Comparison of ENCODE assay signal across 8 cellular contexts in genomic region chr19:18167975-18168645, GRCh38. TPM values are rescaled to one million over a fixed set of nuclear protein-coding genes. Genes with fewer than 3 reads are reported as not detected.
DNase-seq lines count a peak whose midpoint lies in the region; ATAC-seq, FAIRE-seq and TF ChIP-seq lines count a peak whose summit lies in the region.

No MANE protein-coding gene starts in this region.

- no peak overlapping the region for H3K4ac ChIP-seq in H1 (replicated peaks; ENCODE audit: insufficient read length, low read depth, low read length)

- DNase-seq in NCI-H146 (lab: John Stamatoyannopoulos, UW) (peak; percentile 34), NCI-H146 treated with DMSO at 0.1 percent for 48 hours (lab: John Stamatoyannopoulos, UW; ENCODE audit: unreplicated experiment) (no peak), LNCaP clone FGC (ENCODE audit: low read depth) (no peak), H1 (ENCODE audit: low read depth in 1 of 2, low spot score in 2 of 2) (peak in 1 of 2 experiments; percentile 84)
- peak; percentile 46 to 59 for DNase-seq in activated CD4-positive, alpha-beta T cell treated with anti-CD3 and anti-CD28 coated beads, Interleukin-2, amount 50 U/mL, for 4 hours

- H4K8ac ChIP-seq in H1 (ENCODE audit: extremely low read depth, insufficient read depth, low read length): no peak overlapping the region; the same call in 1 of the 2 replicates

- peaks cover 0 to under 1% (median 0%) of the 10 kb centered on the region in 4 experiments; a peak in 2 of 7 replicates for H3K4me1 ChIP-seq in H1 (replicated peaks in 1 of 4; ENCODE audit: control insufficient read depth in 3 of 4, insufficient read depth in 4 of 4, low read length in 3 of 4)

- H2AFZ ChIP-seq in H1 (ENCODE audit: low read length) (no peak overlapping the region), neural cell (ENCODE audit: low read depth, low read length) (no peak overlapping the region)

- no peak for TF ChIP-seq POLR2A in H1 (IDR thresholded peaks at IDR 0.05; ENCODE audit: control extremely low read depth in 1 of 2, low read depth in 2 of 2, low read length in 2 of 2)

- H3K9ac ChIP-seq in H1 (replicated peaks in 1 of 4; ENCODE audit: extremely low read depth in 1 of 4, low read depth in 3 of 4, low read length in 3 of 4) (no peak overlapping the region), neural cell (ENCODE audit: low read length) (no peak overlapping the region)

- TF ChIP-seq EP300 in H1 (IDR thresholded peaks at IDR 0.05; ENCODE audit: borderline replicate concordance in 1 of 2, low read depth in 2 of 2, low read length in 2 of 2): no peak
- no peak for TF ChIP-seq EP300 in neural cell (conservative IDR thresholded peaks at IDR 0.05; ENCODE audit: poor library complexity, severe bottlenecking)

- H3K4me2 ChIP-seq in H1 (ENCODE audit: insufficient read depth in 1 of 2, low read depth in 2 of 2, low read length in 2 of 2): no peak overlapping the region
- H3K4me2 ChIP-seq in neural cell (ENCODE audit: low read length): no peak overlapping the region

- no peak overlapping the region for H3K23ac ChIP-seq in H1 (ENCODE audit: insufficient read length)

- H3K79me1 ChIP-seq in H1 (ENCODE audit: low read depth, low read length): no peaks in the 10 kb centered on the region

- no peak overlapping the region for H3K14ac ChIP-seq in H1 (ENCODE audit: insufficient read length)

- POLR2A ChIA-PET in H1 (lab: Charles Lee; ENCODE audit: partially characterized antibody): interaction anchor here (0.6 to 1.5 kb wide), 7 partner anchors 19 to 558 kb away, joined by 3 to 4 read pairs (median 3); no protein-coding TSS in a partner anchor

- ATAC-seq in GM18873 (IDR thresholded peaks at IDR 0.05; ENCODE audit: low FRiP score, unreplicated experiment): no peak
- no peak for ATAC-seq in GM18858 (IDR thresholded peaks at IDR 0.05; ENCODE audit: unreplicated experiment)

- H3K79me2 ChIP-seq in H1 (ENCODE audit: control insufficient read depth in 1 of 2, insufficient read depth in 2 of 2, low read length in 2 of 2) (no peaks in the 10 kb centered on the region), neural cell (replicated peaks; ENCODE audit: insufficient read depth, low read length) (no peaks in the 10 kb centered on the region)

- no peak overlapping the region for H2AK5ac ChIP-seq in H1 (ENCODE audit: low read depth, low read length)

- peaks cover 9 to 29% (median 17%) of the 10 kb centered on the region in 4 experiments; a peak in 7 of 8 replicates for H3K36me3 ChIP-seq in H1 (ENCODE audit: control insufficient read depth in 2 of 4, insufficient read depth in 4 of 4, low read length in 3 of 4)
- H3K36me3 ChIP-seq in neural cell (ENCODE audit: insufficient read depth, low read length): no peaks in the 10 kb centered on the region

- no peak overlapping the region for H3K18ac ChIP-seq in H1 (ENCODE audit: extremely low read depth, low read length)

- TF ChIP-seq RAD21 in H1 (IDR thresholded peaks at IDR 0.05 in 1 of 2, conservative IDR thresholded peaks at IDR 0.05 in 1 of 2; ENCODE audit: low read depth in 2 of 2, low read length in 2 of 2) (peak; percentile 82 to 87), neural cell (conservative IDR thresholded peaks at IDR 0.05) (peak; percentile 58)

- 84% methylated on average over 14 of the region's 14 CpGs; no CpG with 5 or more reads in 1 of the 2 experiments for WGBS in H1 (ENCODE audit: extremely low coverage in 1 of 2, insufficient coverage in 1 of 2, insufficient read length in 1 of 2, insufficient replicate concordance in 2 of 2, low coverage in 1 of 2, low lambda C conversion rate in 2 of 2, missing lambda C conversion rate in 1 of 2), 2 experiments

- H2BK5ac ChIP-seq in H1 (ENCODE audit: low read depth, low read length): no peak overlapping the region; the same call in 1 of the 2 replicates

- no peaks in the 10 kb centered on the region for H3K23me2 ChIP-seq in H1 (ENCODE audit: low read depth, low read length)

- H2BK12ac ChIP-seq in H1 (ENCODE audit: low read depth, low read length): peak overlapping the region; percentile 68; the same call in 1 of the 2 replicates

- H3K27ac ChIP-seq in H1 (ENCODE audit: low read depth, low read length) (no peak overlapping the region), neural cell (ENCODE audit: low read length) (no peak overlapping the region)

- no peaks in the 10 kb centered on the region for H3F3A ChIP-seq in neural cell (ENCODE audit: insufficient read depth, low read length, poor library complexity, severe bottlenecking)

- peak; percentile 60 for FAIRE-seq in H1 (lab: Jason Lieb, UNC)

- H3K27me3 ChIP-seq in H1 (replicated peaks in 1 of 4; ENCODE audit: control insufficient read depth in 3 of 4, extremely low read depth in 1 of 4, insufficient read depth in 3 of 4, low read length in 3 of 4): no peaks in the 10 kb centered on the region
- H3K27me3 ChIP-seq in neural cell (ENCODE audit: insufficient read depth, low read depth, low read length): no peaks in the 10 kb centered on the region

- no peak overlapping the region for H2BK20ac ChIP-seq in H1 (ENCODE audit: low read length)

- peak; percentile 68 for TF ChIP-seq CTCF in LNCaP clone FGC (IDR thresholded peaks at IDR 0.05; ENCODE audit: control insufficient read depth, extremely low read depth, insufficient read depth)
- peak; percentile 89 to 92 (median 90) for TF ChIP-seq CTCF in H1 (IDR thresholded peaks at IDR 0.05; ENCODE audit: control extremely low read depth in 1 of 3, insufficient read depth in 1 of 3, low read depth in 1 of 3, low read length in 3 of 3)
- TF ChIP-seq CTCF in neural cell (IDR thresholded peaks at IDR 0.05; ENCODE audit: poor library complexity, severe bottlenecking): peak; percentile 64

- peaks cover 0 to 2% of the 10 kb centered on the region in 2 experiments for H4K20me1 ChIP-seq in H1 (replicated peaks in 1 of 2; ENCODE audit: control insufficient read depth in 1 of 2, insufficient read depth in 2 of 2, low read length in 2 of 2)
- H4K20me1 ChIP-seq in neural cell (ENCODE audit: insufficient read depth): no peaks in the 10 kb centered on the region

- H3K9me3 ChIP-seq in H1 (ENCODE audit: insufficient read depth in 2 of 2, low read depth in 1 of 2, low read length in 1 of 2) (no peaks in the 10 kb centered on the region), neural cell (ENCODE audit: low read length) (no peaks in the 10 kb centered on the region)

- CTCF ChIA-PET in H1 (lab: Charles Lee; ENCODE audit: partially characterized antibody): interaction anchor here (0.6 to 2.5 kb wide), 23 partner anchors 8 to 93 kb away, joined by 3 to 17 read pairs (median 4); partner anchors contain the start of gene RAB3A

- no peak overlapping the region for H2BK120ac ChIP-seq in H1 (replicated peaks; ENCODE audit: low read depth, low read length)

- H4K5ac ChIP-seq in H1 (ENCODE audit: insufficient read length, low read depth, low read length): no peak overlapping the region

- no peak overlapping the region for H4K91ac ChIP-seq in H1 (replicated peaks; ENCODE audit: insufficient read length, low read length)

- no peak overlapping the region for H2BK15ac ChIP-seq in H1 (ENCODE audit: low read length)

- no peaks in the 10 kb centered on the region for H3K9me2 ChIP-seq in neural cell (ENCODE audit: insufficient read depth, low read length)

- H3K4me3 ChIP-seq in LNCaP clone FGC (ENCODE audit: low read depth, low read length): no peak overlapping the region
- no peak overlapping the region for H3K4me3 ChIP-seq in H1 (ENCODE audit: extremely low read depth in 1 of 4, insufficient read depth in 2 of 4, low read depth in 3 of 4, low read length in 4 of 4)
- no peak overlapping the region for H3K4me3 ChIP-seq in neural cell (ENCODE audit: low read length)

- H3K56ac ChIP-seq in H1 (replicated peaks; ENCODE audit: insufficient read length, low read depth, low read length): no peak overlapping the region

RNA-seq across cellular contexts. Expression of gene IFI30, which starts 5.5 kb away (rescaled TPM):
- 25.9 and 28.9 TPM in 2 replicates for total RNA-seq in H1 (2021; fragmentation: NEBNext Ultra II Directional; extraction: Animal tissue kit (Norgen Biotek cat#: 25700))
- polyA plus RNA-seq in H1 (2011; rRNA removed) (59.5 and 62.4 TPM in 2 replicates), neural cell (0.82 TPM in 1 of 2 replicates, not detected in the other)
- polyA plus RNA-seq in H1 (2011; cell fraction: cytosol; rRNA removed): 58.0 TPM
- polyA plus RNA-seq in H1 (2011; cell fraction: nucleus; rRNA removed): 51.4 TPM
- polyA plus RNA-seq in H1 (2012, experiment 1 of 2): 25.3 to 49.4 TPM (median 43.4 TPM) in 4 replicates
- polyA plus RNA-seq in H1 (2012, experiment 2 of 2): 54.5 TPM
- polyA plus RNA-seq in H1 (2013, experiment 1 of 2): 60.7 TPM
- 66.1 TPM for polyA plus RNA-seq in H1 (2013, experiment 2 of 2)
- polyA minus RNA-seq in H1 (2011; rRNA and poly(A)+ RNA removed): 39.9 and 40.8 TPM in 2 replicates
- 26.3 TPM for polyA minus RNA-seq in H1 (2011; cell fraction: cytosol; rRNA and poly(A)+ RNA removed)
- 15.6 TPM for polyA minus RNA-seq in H1 (2011; cell fraction: nucleus; rRNA and poly(A)+ RNA removed)
- not detected in 2 replicates for polyA minus RNA-seq in neural cell

RNA-seq across cellular contexts. Expression of gene PIK3R2, which starts 15.1 kb away (rescaled TPM):
- total RNA-seq in H1 (2021; fragmentation: NEBNext Ultra II Directional; extraction: Animal tissue kit (Norgen Biotek cat#: 25700)): 53.8 and 57.1 TPM in 2 replicates
- polyA plus RNA-seq in H1 (2011; rRNA removed) (21.7 and 31.4 TPM in 2 replicates), neural cell (14.8 and 19.1 TPM in 2 replicates)
- polyA plus RNA-seq in H1 (2011; cell fraction: cytosol; rRNA removed): 20.2 TPM
- 29.8 TPM for polyA plus RNA-seq in H1 (2011; cell fraction: nucleus; rRNA removed)
- 24.6 to 46.9 TPM (median 34.0 TPM) in 4 replicates for polyA plus RNA-seq in H1 (2012, experiment 1 of 2)
- polyA plus RNA-seq in H1 (2012, experiment 2 of 2): 33.2 TPM
- 45.8 TPM for polyA plus RNA-seq in H1 (2013, experiment 1 of 2)
- 45.9 TPM for polyA plus RNA-seq in H1 (2013, experiment 2 of 2)
- polyA minus RNA-seq in H1 (2011; rRNA and poly(A)+ RNA removed): 15.2 and 18.5 TPM in 2 replicates
- polyA minus RNA-seq in H1 (2011; cell fraction: cytosol; rRNA and poly(A)+ RNA removed): 37.8 TPM
- 21.7 TPM for polyA minus RNA-seq in H1 (2011; cell fraction: nucleus; rRNA and poly(A)+ RNA removed)
- 33.1 and 35.4 TPM in 2 replicates for polyA minus RNA-seq in neural cell

RNA-seq across cellular contexts. Expression of gene MPV17L2, which starts 24.9 kb away (rescaled TPM):
- 24.2 and 28.6 TPM in 2 replicates for total RNA-seq in H1 (2021; fragmentation: NEBNext Ultra II Directional; extraction: Animal tissue kit (Norgen Biotek cat#: 25700))
- polyA plus RNA-seq in H1 (2011; rRNA removed) (80.1 and 82.6 TPM in 2 replicates), neural cell (17.7 and 23.8 TPM in 2 replicates)
- polyA plus RNA-seq in H1 (2011; cell fraction: cytosol; rRNA removed): 52.7 TPM
- 45.3 TPM for polyA plus RNA-seq in H1 (2011; cell fraction: nucleus; rRNA removed)
- 29.4 to 37.4 TPM (median 36.6 TPM) in 4 replicates for polyA plus RNA-seq in H1 (2012, experiment 1 of 2)
- polyA plus RNA-seq in H1 (2012, experiment 2 of 2): 48.3 TPM
- polyA plus RNA-seq in H1 (2013, experiment 1 of 2): 41.2 TPM
- polyA plus RNA-seq in H1 (2013, experiment 2 of 2): 42.3 TPM
- polyA minus RNA-seq in H1 (2011; rRNA and poly(A)+ RNA removed): 31.0 and 44.7 TPM in 2 replicates
- polyA minus RNA-seq in H1 (2011; cell fraction: cytosol; rRNA and poly(A)+ RNA removed): 16.7 TPM
- 12.7 TPM for polyA minus RNA-seq in H1 (2011; cell fraction: nucleus; rRNA and poly(A)+ RNA removed)
- polyA minus RNA-seq in neural cell: 8.1 and 10.0 TPM in 2 replicates

RNA-seq across cellular contexts. Expression of gene RAB3A, which starts 35.7 kb away (rescaled TPM):
- total RNA-seq in H1 (2021; fragmentation: NEBNext Ultra II Directional; extraction: Animal tissue kit (Norgen Biotek cat#: 25700)): 14.2 and 14.3 TPM in 2 replicates
- 13.6 and 18.6 TPM in 2 replicates for polyA plus RNA-seq in H1 (2011; rRNA removed)
- 7.1 TPM for polyA plus RNA-seq in H1 (2011; cell fraction: cytosol; rRNA removed)
- polyA plus RNA-seq in H1 (2011; cell fraction: nucleus; rRNA removed): 26.7 TPM
- 10.0 to 16.5 TPM (median 14.3 TPM) in 4 replicates for polyA plus RNA-seq in H1 (2012, experiment 1 of 2)
- 11.5 TPM for polyA plus RNA-seq in H1 (2012, experiment 2 of 2)
- 12.1 TPM for polyA plus RNA-seq in H1 (2013, experiment 1 of 2)
- polyA plus RNA-seq in H1 (2013, experiment 2 of 2): 13.1 TPM
- polyA minus RNA-seq in H1 (2011; rRNA and poly(A)+ RNA removed): 42.9 and 47.7 TPM in 2 replicates
- 23.5 TPM for polyA minus RNA-seq in H1 (2011; cell fraction: cytosol; rRNA and poly(A)+ RNA removed)
- 17.7 TPM for polyA minus RNA-seq in H1 (2011; cell fraction: nucleus; rRNA and poly(A)+ RNA removed)
- polyA plus RNA-seq in neural cell: 32.3 and 49.4 TPM in 2 replicates
- 48.0 and 61.0 TPM in 2 replicates for polyA minus RNA-seq in neural cell

RNA-seq across cellular contexts. Expression of gene PDE4C, which starts 58.1 kb away (rescaled TPM):
- 2.3 and 2.7 TPM in 2 replicates for total RNA-seq in H1 (2021; fragmentation: NEBNext Ultra II Directional; extraction: Animal tissue kit (Norgen Biotek cat#: 25700))
- polyA plus RNA-seq in H1 (2011; rRNA removed) (3.1 and 3.7 TPM in 2 replicates), neural cell (1.6 and 2.6 TPM in 2 replicates)
- 4.7 TPM for polyA plus RNA-seq in H1 (2011; cell fraction: cytosol; rRNA removed)
- 10.8 TPM for polyA plus RNA-seq in H1 (2011; cell fraction: nucleus; rRNA removed)
- 1.8 to 3.1 TPM (median 2.3 TPM) in 4 replicates for polyA plus RNA-seq in H1 (2012, experiment 1 of 2)
- polyA plus RNA-seq in H1 (2012, experiment 2 of 2): 1.1 TPM
- 0.71 TPM for polyA plus RNA-seq in H1 (2013, experiment 1 of 2)
- 0.85 TPM for polyA plus RNA-seq in H1 (2013, experiment 2 of 2)
- 2.6 and 5.2 TPM in 2 replicates for polyA minus RNA-seq in H1 (2011; rRNA and poly(A)+ RNA removed)
- polyA minus RNA-seq in H1 (2011; cell fraction: cytosol; rRNA and poly(A)+ RNA removed): 3.2 TPM
- 8.1 TPM for polyA minus RNA-seq in H1 (2011; cell fraction: nucleus; rRNA and poly(A)+ RNA removed)
- 0.24 and 0.93 TPM in 2 replicates for polyA minus RNA-seq in neural cell

Comparison
In these comparisons a context has a peak if more than half of its experiments do, and no peak if none do; other contexts are left out.
1. DNase-seq: peak in NCI-H146 (single experiment) and activated CD4-positive, alpha-beta T cell treated with anti-CD3 and anti-CD28 coated beads, Interleukin-2, amount 50 U/mL, for 4 hours (2 of 2); none in NCI-H146 treated with DMSO at 0.1 percent for 48 hours (single experiment) and LNCaP clone FGC (single experiment).
2. RNA of gene IFI30, which starts 5.5 kb away (polyA plus RNA-seq): 25.3 to 66.1 TPM in H1; 0.82 TPM in neural cell; every median in the first group is over 10 times any median in the second.
3. Peak in every context shown above with its lines, with median percentiles within 50 percentile points of each other: CTCF ChIP-seq.